In the genomic region with DNA sequence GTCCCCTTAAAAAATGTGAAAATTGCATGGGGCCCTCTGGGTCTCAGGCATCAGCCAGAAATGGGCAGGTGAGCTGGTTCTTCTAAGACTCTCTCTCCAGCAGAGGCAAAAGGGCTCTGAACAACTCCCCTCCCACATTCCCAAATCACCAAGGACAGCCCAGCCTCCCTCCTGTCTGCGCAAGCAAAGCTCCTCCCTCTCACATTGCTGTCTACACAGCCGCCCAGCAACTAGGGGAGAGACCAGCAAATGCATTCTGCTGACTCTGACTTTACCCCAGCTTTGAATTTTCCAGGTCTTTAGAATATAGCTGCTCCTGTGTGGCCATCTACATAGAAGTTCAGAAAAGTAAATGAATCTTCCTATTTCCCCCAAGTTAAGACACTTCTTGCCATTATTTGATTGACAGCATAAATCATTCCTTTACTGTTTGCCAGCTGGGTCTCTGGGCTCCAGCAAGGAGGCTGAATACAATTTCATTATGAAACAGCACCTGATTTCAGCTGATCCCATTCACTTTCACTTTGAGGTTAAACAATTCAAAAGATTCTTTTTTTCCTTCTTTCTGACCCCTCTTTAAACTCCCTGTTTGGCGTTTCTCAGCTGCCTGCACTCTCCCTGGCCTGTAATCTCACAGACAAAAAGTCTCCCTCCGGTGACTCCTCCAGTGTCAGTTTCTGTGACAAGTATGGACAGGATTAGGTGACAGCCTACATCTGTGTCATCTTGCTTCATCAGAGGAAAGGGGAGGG, we compare ENCODE assay signal across 11 cellular contexts.
DNase-seq lines count a peak whose midpoint lies in the region; ATAC-seq and TF ChIP-seq lines count a peak whose summit lies in the region.
"Had no signal": no experiment of that assay in that cellular context is flagged by ENCODE, and none has a peak within 500 bp of the region (broad histone marks: within the 10 kb centered on the region; RNA-seq: fewer than 3 reads in every experiment).

No MANE protein-coding gene starts in this region.

- no peak overlapping the region for H3K9ac ChIP-seq in HUES48 (ENCODE audit: low read depth, low read length)

- TF ChIP-seq CTCF in vagina (IDR thresholded peaks at IDR 0.05): no peak

- H3K27me3 ChIP-seq in HUES48 (ENCODE audit: control insufficient read depth, insufficient read depth, low read length) (no peaks in the 10 kb centered on the region), iPS DF 6.9 (ENCODE audit: control insufficient read depth, insufficient read depth, low read length) (no peaks in the 10 kb centered on the region), vagina (no peaks in the 10 kb centered on the region)

- H3K27ac ChIP-seq in HUES48 (ENCODE audit: low read depth, low read length): peak overlapping the region; percentile 3
- no peak overlapping the region for H3K27ac ChIP-seq in iPS DF 6.9 (ENCODE audit: low read length)
- H3K27ac ChIP-seq in vagina: no peak overlapping the region

- in situ Hi-C loops in SK-MEL-5 (cut with HindIII; ENCODE audit: low pct_unique_long_range_greater_than_20kb, low sequenced_read_pairs): no loop called here

- peak; percentile 68 for DNase-seq in SK-MEL-5 (ENCODE audit: low read depth, low spot score)
- peak; percentile 33 for DNase-seq in iPS DF 6.9 (ENCODE audit: low read depth, low spot score)
- DNase-seq in sciatic nerve (ENCODE audit: low spot score): peak; percentile 59
- DNase-seq in posterior cingulate gyrus: no peak
- no peak for DNase-seq in NCI-H1105 (lab: John Stamatoyannopoulos, UW)
- no peak for DNase-seq in vagina (ENCODE audit: extremely low spot score in 2 of 2)
- DNase-seq: activated CD4-positive, alpha-beta T cell treated with anti-CD3 and anti-CD28 coated beads for 4 hours; stimulated activated CD4-positive, alpha-beta T cell treated with anti-CD3 and anti-CD28 coated beads, Interleukin-2, amount 100 ng/mL, for 24 hours had no signal

- TF ChIP-seq POLR2A in vagina (IDR thresholded peaks at IDR 0.05): no peak

- ATAC-seq in sciatic nerve (peak; percentile 90), GM21529 (IDR thresholded peaks at IDR 0.05; ENCODE audit: unreplicated experiment) (no peak)
- ATAC-seq: K562 had no signal

- H3K9me3 ChIP-seq in HUES48 (ENCODE audit: control insufficient read depth, insufficient read depth, low read length) (no peaks in the 10 kb centered on the region), iPS DF 6.9 (ENCODE audit: control insufficient read depth, insufficient read depth, low read length) (no peaks in the 10 kb centered on the region), vagina (no peaks in the 10 kb centered on the region)

- H3K4me1 ChIP-seq in HUES48 (ENCODE audit: control insufficient read depth, insufficient read depth, low read length): peaks cover 11% of the 10 kb centered on the region
- H3K4me1 ChIP-seq in iPS DF 6.9 (ENCODE audit: control insufficient read depth, insufficient read depth, low read length): no peaks in the 10 kb centered on the region
- H3K4me1 ChIP-seq in vagina: peaks cover 13% of the 10 kb centered on the region

- H3K36me3 ChIP-seq in HUES48 (ENCODE audit: control insufficient read depth, insufficient read depth, low read length) (no peaks in the 10 kb centered on the region), iPS DF 6.9 (ENCODE audit: control insufficient read depth, insufficient read depth, low read length) (no peaks in the 10 kb centered on the region), vagina (no peaks in the 10 kb centered on the region)

- WGBS in iPS DF 6.9 (ENCODE audit: insufficient coverage, insufficient read length): no CpG with 5 or more reads among the region's 4 CpGs

- intact Hi-C loops in sciatic nerve (cut with DNase I) (no loop called here), posterior cingulate gyrus (cut with DNase I) (no loop called here), vagina (cut with DNase I) (no loop called here)

- H3K4me3 ChIP-seq in HUES48 (ENCODE audit: low read depth, low read length) (no peak overlapping the region), iPS DF 6.9 (ENCODE audit: low read length) (no peak overlapping the region), vagina (no peak overlapping the region)
- H3K4me3 ChIP-seq: K562 had no signal

Comparison
In these comparisons a context has a peak if more than half of its experiments do, and no peak if none do; other contexts are left out.
1. DNase-seq: peak in SK-MEL-5 (single experiment), iPS DF 6.9 (single experiment) and sciatic nerve (single experiment); none in posterior cingulate gyrus (0 of 10), NCI-H1105 (single experiment) and vagina (0 of 2).